ENCODE assay signal across 1 cellular context in the genomic region with DNA sequence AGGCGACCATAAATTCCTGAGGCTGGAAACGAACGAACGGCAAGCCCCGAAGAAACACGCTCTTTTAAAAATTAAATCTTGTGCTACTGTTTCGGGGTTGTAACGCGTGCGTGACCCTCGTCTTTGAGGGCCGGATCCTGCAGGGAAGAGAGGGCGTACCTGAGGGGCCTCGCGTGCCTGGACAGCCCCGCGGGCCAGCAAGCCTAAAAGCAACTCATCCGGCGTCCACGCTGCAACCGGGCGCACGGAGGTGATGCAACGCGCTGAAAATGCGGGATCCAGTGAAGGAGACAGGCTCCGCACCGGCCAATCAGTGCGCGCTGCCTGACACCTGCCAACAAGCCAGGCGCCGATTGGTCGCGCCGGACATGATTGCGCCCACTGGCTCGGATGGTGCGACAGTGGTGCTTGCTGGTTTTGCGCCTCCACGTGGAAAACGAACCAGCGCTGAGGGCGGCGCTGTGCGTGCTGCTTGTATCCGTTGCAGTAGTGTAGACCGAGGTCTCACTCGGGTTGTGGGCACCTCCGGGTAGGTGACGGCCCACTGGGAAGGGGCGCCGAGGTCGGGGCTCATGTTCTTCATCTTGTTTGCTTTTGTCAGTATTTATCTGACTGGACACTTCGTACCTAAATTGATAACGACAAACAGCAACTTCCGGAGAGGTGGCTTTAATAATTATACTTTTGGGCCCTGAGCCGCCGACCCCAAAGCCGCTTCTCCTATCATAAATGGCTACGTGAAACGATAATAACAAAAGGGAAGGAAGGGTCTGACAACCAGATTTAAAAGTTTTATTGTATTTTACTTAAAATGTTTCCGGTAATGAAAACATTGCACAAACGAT.
TF ChIP-seq lines count a peak whose summit lies in the region.

A gene (minus strand): TSS at position 246 of the 845 bp plus-strand sequence. CDS start 4,278 bp downstream, outside the sequence.

TF ChIP-seq in HEK293, 187 proteins besides CTCF, POLR2A, EP300 and RAD21 (continued from another document and continues in another):
- no peak for TF ChIP-seq MEIS1 (CRISPR knock-in tag; IDR thresholded peaks at IDR 0.05; ENCODE audit: borderline replicate concordance)
- peak; percentile 73 for TF ChIP-seq SP7 (tag by site-specific recombination; IDR thresholded peaks at IDR 0.05)
- TF ChIP-seq ZNF529 (tag by site-specific recombination; IDR thresholded peaks at IDR 0.05; ENCODE audit: insufficient replicate concordance), result no peak
- no peak for TF ChIP-seq REPIN1 (tag by site-specific recombination; IDR thresholded peaks at IDR 0.05; ENCODE audit: low read depth)
- TF ChIP-seq ZNF585B (tag by site-specific recombination; IDR thresholded peaks at IDR 0.05), result no peak
- no peak for TF ChIP-seq HOXC10 (CRISPR knock-in tag; IDR thresholded peaks at IDR 0.05)
- TF ChIP-seq ZXDB (tag by site-specific recombination; IDR thresholded peaks at IDR 0.05), result peak; percentile 88
- TF ChIP-seq, protein P1, sequence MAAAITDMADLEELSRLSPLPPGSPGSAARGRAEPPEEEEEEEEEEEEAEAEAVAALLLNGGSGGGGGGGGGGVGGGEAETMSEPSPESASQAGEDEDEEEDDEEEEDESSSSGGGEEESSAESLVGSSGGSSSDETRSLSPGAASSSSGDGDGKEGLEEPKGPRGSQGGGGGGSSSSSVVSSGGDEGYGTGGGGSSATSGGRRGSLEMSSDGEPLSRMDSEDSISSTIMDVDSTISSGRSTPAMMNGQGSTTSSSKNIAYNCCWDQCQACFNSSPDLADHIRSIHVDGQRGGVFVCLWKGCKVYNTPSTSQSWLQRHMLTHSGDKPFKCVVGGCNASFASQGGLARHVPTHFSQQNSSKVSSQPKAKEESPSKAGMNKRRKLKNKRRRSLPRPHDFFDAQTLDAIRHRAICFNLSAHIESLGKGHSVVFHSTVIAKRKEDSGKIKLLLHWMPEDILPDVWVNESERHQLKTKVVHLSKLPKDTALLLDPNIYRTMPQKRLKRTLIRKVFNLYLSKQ (tag by site-specific recombination; IDR thresholded peaks at IDR 0.05; ENCODE audit: borderline replicate concordance), result no peak
- TF ChIP-seq ZNF350 (tag by site-specific recombination; IDR thresholded peaks at IDR 0.05), result no peak
- no peak for TF ChIP-seq ZNF776 (tag by site-specific recombination; IDR thresholded peaks at IDR 0.05; ENCODE audit: borderline replicate concordance)
- TF ChIP-seq, protein P2, sequence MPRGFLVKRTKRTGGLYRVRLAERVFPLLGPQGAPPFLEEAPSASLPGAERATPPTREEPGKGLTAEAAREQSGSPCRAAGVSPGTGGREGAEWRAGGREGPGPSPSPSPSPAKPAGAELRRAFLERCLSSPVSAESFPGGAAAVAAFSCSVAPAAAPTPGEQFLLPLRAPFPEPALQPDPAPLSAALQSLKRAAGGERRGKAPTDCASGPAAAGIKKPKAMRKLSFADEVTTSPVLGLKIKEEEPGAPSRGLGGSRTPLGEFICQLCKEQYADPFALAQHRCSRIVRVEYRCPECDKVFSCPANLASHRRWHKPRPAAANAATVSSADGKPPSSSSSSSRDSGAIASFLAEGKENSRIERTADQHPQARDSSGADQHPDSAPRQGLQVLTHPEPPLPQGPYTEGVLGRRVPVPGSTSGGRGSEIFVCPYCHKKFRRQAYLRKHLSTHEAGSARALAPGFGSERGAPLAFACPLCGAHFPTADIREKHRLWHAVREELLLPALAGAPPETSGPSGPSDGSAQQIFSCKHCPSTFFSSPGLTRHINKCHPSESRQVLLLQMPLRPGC (tag by site-specific recombination; IDR thresholded peaks at IDR 0.05), result peak; percentile 35; the same call in 1 of the 2 replicates
- TF ChIP-seq, protein P3, sequence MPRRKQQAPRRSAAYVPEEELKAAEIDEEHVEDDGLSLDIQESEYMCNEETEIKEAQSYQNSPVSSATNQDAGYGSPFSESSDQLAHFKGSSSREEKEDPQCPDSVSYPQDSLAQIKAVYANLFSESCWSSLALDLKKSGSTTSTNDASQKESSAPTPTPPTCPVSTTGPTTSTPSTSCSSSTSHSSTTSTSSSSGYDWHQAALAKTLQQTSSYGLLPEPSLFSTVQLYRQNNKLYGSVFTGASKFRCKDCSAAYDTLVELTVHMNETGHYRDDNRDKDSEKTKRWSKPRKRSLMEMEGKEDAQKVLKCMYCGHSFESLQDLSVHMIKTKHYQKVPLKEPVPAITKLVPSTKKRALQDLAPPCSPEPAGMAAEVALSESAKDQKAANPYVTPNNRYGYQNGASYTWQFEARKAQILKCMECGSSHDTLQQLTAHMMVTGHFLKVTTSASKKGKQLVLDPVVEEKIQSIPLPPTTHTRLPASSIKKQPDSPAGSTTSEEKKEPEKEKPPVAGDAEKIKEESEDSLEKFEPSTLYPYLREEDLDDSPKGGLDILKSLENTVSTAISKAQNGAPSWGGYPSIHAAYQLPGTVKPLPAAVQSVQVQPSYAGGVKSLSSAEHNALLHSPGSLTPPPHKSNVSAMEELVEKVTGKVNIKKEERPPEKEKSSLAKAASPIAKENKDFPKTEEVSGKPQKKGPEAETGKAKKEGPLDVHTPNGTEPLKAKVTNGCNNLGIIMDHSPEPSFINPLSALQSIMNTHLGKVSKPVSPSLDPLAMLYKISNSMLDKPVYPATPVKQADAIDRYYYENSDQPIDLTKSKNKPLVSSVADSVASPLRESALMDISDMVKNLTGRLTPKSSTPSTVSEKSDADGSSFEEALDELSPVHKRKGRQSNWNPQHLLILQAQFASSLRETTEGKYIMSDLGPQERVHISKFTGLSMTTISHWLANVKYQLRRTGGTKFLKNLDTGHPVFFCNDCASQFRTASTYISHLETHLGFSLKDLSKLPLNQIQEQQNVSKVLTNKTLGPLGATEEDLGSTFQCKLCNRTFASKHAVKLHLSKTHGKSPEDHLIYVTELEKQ (tag by site-specific recombination; IDR thresholded peaks at IDR 0.05; ENCODE audit: borderline replicate concordance), result no peak
- TF ChIP-seq ZNF223 (tag by site-specific recombination; IDR thresholded peaks at IDR 0.05), result no peak
- TF ChIP-seq, protein P4, sequence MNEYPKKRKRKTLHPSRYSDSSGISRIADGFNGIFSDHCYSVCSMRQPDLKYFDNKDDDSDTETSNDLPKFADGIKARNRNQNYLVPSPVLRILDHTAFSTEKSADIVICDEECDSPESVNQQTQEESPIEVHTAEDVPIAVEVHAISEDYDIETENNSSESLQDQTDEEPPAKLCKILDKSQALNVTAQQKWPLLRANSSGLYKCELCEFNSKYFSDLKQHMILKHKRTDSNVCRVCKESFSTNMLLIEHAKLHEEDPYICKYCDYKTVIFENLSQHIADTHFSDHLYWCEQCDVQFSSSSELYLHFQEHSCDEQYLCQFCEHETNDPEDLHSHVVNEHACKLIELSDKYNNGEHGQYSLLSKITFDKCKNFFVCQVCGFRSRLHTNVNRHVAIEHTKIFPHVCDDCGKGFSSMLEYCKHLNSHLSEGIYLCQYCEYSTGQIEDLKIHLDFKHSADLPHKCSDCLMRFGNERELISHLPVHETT (tag by site-specific recombination; IDR thresholded peaks at IDR 0.05), result peak; percentile 41; the same call in 1 of the 2 replicates
- TF ChIP-seq ZNF624 (tag by site-specific recombination; IDR thresholded peaks at IDR 0.05), result no peak
- 0 out of 2 replicates have a peak, but pooled peaks have one; percentile 20 for TF ChIP-seq KLF10 (tag by site-specific recombination; IDR thresholded peaks at IDR 0.05)
- no peak for TF ChIP-seq ZNF138 (tag by site-specific recombination; IDR thresholded peaks at IDR 0.05; ENCODE audit: borderline replicate concordance)
- TF ChIP-seq, protein P5, sequence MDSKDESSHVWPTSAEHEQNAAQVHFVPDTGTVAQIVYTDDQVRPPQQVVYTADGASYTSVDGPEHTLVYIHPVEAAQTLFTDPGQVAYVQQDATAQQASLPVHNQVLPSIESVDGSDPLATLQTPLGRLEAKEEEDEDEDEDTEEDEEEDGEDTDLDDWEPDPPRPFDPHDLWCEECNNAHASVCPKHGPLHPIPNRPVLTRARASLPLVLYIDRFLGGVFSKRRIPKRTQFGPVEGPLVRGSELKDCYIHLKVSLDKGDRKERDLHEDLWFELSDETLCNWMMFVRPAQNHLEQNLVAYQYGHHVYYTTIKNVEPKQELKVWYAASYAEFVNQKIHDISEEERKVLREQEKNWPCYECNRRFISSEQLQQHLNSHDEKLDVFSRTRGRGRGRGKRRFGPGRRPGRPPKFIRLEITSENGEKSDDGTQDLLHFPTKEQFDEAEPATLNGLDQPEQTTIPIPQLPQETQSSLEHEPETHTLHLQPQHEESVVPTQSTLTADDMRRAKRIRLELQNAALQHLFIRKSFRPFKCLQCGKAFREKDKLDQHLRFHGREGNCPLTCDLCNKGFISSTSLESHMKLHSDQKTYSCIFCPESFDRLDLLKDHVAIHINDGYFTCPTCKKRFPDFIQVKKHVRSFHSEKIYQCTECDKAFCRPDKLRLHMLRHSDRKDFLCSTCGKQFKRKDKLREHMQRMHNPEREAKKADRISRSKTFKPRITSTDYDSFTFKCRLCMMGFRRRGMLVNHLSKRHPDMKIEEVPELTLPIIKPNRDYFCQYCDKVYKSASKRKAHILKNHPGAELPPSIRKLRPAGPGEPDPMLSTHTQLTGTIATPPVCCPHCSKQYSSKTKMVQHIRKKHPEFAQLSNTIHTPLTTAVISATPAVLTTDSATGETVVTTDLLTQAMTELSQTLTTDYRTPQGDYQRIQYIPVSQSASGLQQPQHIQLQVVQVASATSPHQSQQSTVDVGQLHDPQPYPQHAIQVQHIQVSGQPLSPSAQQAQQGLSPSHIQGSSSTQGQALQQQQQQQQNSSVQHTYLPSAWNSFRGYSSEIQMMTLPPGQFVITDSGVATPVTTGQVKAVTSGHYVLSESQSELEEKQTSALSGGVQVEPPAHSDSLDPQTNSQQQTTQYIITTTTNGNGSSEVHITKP (tag by site-specific recombination; IDR thresholded peaks at IDR 0.05), result no peak
- TF ChIP-seq, protein P6, sequence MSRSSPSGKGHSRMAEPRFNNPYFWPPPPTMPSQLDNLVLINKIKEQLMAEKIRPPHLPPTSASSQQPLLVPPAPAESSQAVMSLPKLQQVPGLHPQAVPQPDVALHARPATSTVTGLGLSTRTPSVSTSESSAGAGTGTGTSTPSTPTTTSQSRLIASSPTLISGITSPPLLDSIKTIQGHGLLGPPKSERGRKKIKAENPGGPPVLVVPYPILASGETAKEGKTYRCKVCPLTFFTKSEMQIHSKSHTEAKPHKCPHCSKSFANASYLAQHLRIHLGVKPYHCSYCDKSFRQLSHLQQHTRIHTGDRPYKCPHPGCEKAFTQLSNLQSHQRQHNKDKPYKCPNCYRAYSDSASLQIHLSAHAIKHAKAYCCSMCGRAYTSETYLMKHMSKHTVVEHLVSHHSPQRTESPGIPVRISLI (tag by site-specific recombination; IDR thresholded peaks at IDR 0.05), result no peak
- TF ChIP-seq SP3 (tag by site-specific recombination; IDR thresholded peaks at IDR 0.05), result peak; percentile 45; the same call in 1 of the 2 replicates
- no peak for TF ChIP-seq ZNF146 (tag by site-specific recombination; IDR thresholded peaks at IDR 0.05)
- no peak for TF ChIP-seq ZNF433 (tag by site-specific recombination; IDR thresholded peaks at IDR 0.05; ENCODE audit: low read depth)
- no peak for TF ChIP-seq ZNF302 (tag by site-specific recombination; IDR thresholded peaks at IDR 0.05; ENCODE audit: low read depth)
- TF ChIP-seq, protein P7, sequence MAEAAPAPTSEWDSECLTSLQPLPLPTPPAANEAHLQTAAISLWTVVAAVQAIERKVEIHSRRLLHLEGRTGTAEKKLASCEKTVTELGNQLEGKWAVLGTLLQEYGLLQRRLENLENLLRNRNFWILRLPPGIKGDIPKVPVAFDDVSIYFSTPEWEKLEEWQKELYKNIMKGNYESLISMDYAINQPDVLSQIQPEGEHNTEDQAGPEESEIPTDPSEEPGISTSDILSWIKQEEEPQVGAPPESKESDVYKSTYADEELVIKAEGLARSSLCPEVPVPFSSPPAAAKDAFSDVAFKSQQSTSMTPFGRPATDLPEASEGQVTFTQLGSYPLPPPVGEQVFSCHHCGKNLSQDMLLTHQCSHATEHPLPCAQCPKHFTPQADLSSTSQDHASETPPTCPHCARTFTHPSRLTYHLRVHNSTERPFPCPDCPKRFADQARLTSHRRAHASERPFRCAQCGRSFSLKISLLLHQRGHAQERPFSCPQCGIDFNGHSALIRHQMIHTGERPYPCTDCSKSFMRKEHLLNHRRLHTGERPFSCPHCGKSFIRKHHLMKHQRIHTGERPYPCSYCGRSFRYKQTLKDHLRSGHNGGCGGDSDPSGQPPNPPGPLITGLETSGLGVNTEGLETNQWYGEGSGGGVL (tag by site-specific recombination; IDR thresholded peaks at IDR 0.05), result no peak
- no peak for TF ChIP-seq ZNF266 (tag by site-specific recombination; IDR thresholded peaks at IDR 0.05; ENCODE audit: low read depth)
- TF ChIP-seq YY1 (tag by site-specific recombination; IDR thresholded peaks at IDR 0.05), result peak; percentile 31; the same call in 1 of the 2 replicates
- TF ChIP-seq ZNF391 (tag by site-specific recombination; IDR thresholded peaks at IDR 0.05; ENCODE audit: borderline replicate concordance, low read depth), result no peak
- 0 out of 2 replicates have a peak, but pooled peaks have one; percentile 27 for TF ChIP-seq ZIC2 (tag by site-specific recombination; IDR thresholded peaks at IDR 0.05)
- TF ChIP-seq ZNF248 (tag by site-specific recombination; IDR thresholded peaks at IDR 0.05), result no peak
- no peak for TF ChIP-seq ZNF521 (tag by site-specific recombination; IDR thresholded peaks at IDR 0.05)
- TF ChIP-seq ZNF707 (tag by site-specific recombination; IDR thresholded peaks at IDR 0.05), result no peak
- TF ChIP-seq ZNF610 (tag by site-specific recombination; IDR thresholded peaks at IDR 0.05; ENCODE audit: borderline replicate concordance), result no peak
- no peak for TF ChIP-seq ZNF274 (IDR thresholded peaks at IDR 0.05; ENCODE audit: low read length)
- no peak for TF ChIP-seq ZNF274 (tag by site-specific recombination; IDR thresholded peaks at IDR 0.05; ENCODE audit: borderline replicate concordance)
- no peak for TF ChIP-seq ZNF664 (tag by site-specific recombination; IDR thresholded peaks at IDR 0.05)
- TF ChIP-seq ZNF670 (tag by site-specific recombination; IDR thresholded peaks at IDR 0.05; ENCODE audit: low read depth), result no peak
- TF ChIP-seq, protein P8, sequence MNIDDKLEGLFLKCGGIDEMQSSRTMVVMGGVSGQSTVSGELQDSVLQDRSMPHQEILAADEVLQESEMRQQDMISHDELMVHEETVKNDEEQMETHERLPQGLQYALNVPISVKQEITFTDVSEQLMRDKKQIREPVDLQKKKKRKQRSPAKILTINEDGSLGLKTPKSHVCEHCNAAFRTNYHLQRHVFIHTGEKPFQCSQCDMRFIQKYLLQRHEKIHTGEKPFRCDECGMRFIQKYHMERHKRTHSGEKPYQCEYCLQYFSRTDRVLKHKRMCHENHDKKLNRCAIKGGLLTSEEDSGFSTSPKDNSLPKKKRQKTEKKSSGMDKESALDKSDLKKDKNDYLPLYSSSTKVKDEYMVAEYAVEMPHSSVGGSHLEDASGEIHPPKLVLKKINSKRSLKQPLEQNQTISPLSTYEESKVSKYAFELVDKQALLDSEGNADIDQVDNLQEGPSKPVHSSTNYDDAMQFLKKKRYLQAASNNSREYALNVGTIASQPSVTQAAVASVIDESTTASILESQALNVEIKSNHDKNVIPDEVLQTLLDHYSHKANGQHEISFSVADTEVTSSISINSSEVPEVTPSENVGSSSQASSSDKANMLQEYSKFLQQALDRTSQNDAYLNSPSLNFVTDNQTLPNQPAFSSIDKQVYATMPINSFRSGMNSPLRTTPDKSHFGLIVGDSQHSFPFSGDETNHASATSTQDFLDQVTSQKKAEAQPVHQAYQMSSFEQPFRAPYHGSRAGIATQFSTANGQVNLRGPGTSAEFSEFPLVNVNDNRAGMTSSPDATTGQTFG (tag by site-specific recombination; IDR thresholded peaks at IDR 0.05; ENCODE audit: borderline replicate concordance), result no peak
- TF ChIP-seq ZNF24 (tag by site-specific recombination; IDR thresholded peaks at IDR 0.05), result peak; percentile 88; the same call in 1 of the 2 replicates
